ENCODE assay signal across 20 cellular contexts in genomic region chr12:108576660-108577234, GRCh38. TPM values are rescaled to one million over a fixed set of nuclear protein-coding genes. Genes with fewer than 3 reads are reported as not detected.
DNase-seq lines count a peak whose midpoint lies in the region; ATAC-seq and TF ChIP-seq lines count a peak whose summit lies in the region.
"Had no signal": no experiment of that assay in that cellular context is flagged by ENCODE, and none has a peak within 500 bp of the region (broad histone marks: within the 10 kb centered on the region; RNA-seq: fewer than 3 reads in every experiment).

No MANE protein-coding gene starts in this region.

- H3K27ac ChIP-seq in right atrium auricular region (no peak overlapping the region), coronary artery (no peak overlapping the region), hepatocyte (no peak overlapping the region)
- H3K27ac ChIP-seq: gastroesophageal sphincter, prostate gland had no signal

- H3K27me3 ChIP-seq in right atrium auricular region (no peaks in the 10 kb centered on the region), hepatocyte (no peaks in the 10 kb centered on the region)
- H3K27me3 ChIP-seq: gastroesophageal sphincter had no signal

- no peaks in the 10 kb centered on the region for H3K79me2 ChIP-seq in hepatocyte

- H3K4me2 ChIP-seq in hepatocyte: no peak overlapping the region

- WGBS in hepatocyte (ENCODE audit: low lambda C conversion rate, missing lambda C conversion rate): 57% methylated on average over 6 of the region's 6 CpGs

- no peaks in the 10 kb centered on the region for H4K20me1 ChIP-seq in hepatocyte (ENCODE audit: insufficient read depth, poor library complexity, severe bottlenecking)

- peak; percentile 45 for ATAC-seq in Right ventricle myocardium inferior
- ATAC-seq in GM19455 (IDR thresholded peaks at IDR 0.05; ENCODE audit: unreplicated experiment): no peak
- ATAC-seq in GM21423 (IDR thresholded peaks at IDR 0.05; ENCODE audit: unreplicated experiment): no peak
- no peak for ATAC-seq in HG02610 (IDR thresholded peaks at IDR 0.05; ENCODE audit: unreplicated experiment)
- ATAC-seq: gastroesophageal sphincter had no signal

- DNase-seq in Right ventricle myocardium inferior (ENCODE audit: missing footprints) (no peak), right atrium auricular region (ENCODE audit: low spot score) (no peak), coronary artery (ENCODE audit: low spot score) (peak; percentile 52), myocyte (ENCODE audit: low read depth) (peak; percentile 99), hepatocyte (ENCODE audit: low spot score) (no peak)
- DNase-seq: activated CD4-positive, CD25-positive, alpha-beta regulatory T cell; anterior cingulate cortex; CD8-positive, alpha-beta T cell; cortex of kidney; mammary epithelial cell; NCI-H1694; SHP77 had no signal

- H3K9me2 ChIP-seq in hepatocyte (replicated peaks; ENCODE audit: insufficient read depth): no peaks in the 10 kb centered on the region

- no peak overlapping the region for H2AFZ ChIP-seq in hepatocyte

- H3K36me3 ChIP-seq in right atrium auricular region: no peaks in the 10 kb centered on the region
- H3K36me3 ChIP-seq in hepatocyte (replicated peaks; ENCODE audit: insufficient read depth, low read depth): no peaks in the 10 kb centered on the region
- H3K36me3 ChIP-seq: gastroesophageal sphincter, prostate gland had no signal

- H3K4me1 ChIP-seq in right atrium auricular region (peaks cover 0 to 20% of the 10 kb centered on the region in 2 donors), hepatocyte (ENCODE audit: insufficient read depth) (peaks cover 10% of the 10 kb centered on the region)
- H3K4me1 ChIP-seq: prostate gland had no signal

- H3K4me3 ChIP-seq in right atrium auricular region (no peak overlapping the region), coronary artery (no peak overlapping the region), hepatocyte (no peak overlapping the region)
- H3K4me3 ChIP-seq: gastroesophageal sphincter, prostate gland had no signal

- TF ChIP-seq CTCF in right atrium auricular region (IDR thresholded peaks at IDR 0.05) (no peak), coronary artery (IDR thresholded peaks at IDR 0.05) (no peak), hepatocyte (IDR thresholded peaks at IDR 0.05; ENCODE audit: poor library complexity) (no peak)

- intact Hi-C loops in Right ventricle myocardium inferior (cut with DNase I): no loop called here

- H3K9me3 ChIP-seq in right atrium auricular region (no peaks in the 10 kb centered on the region), hepatocyte (ENCODE audit: low read depth) (no peaks in the 10 kb centered on the region)
- H3K9me3 ChIP-seq: gastroesophageal sphincter, prostate gland had no signal

RNA-seq across cellular contexts. Expression of gene ISCU, which starts 14.4 kb away (rescaled TPM):
- 444 TPM for total RNA-seq in Right ventricle myocardium inferior
- total RNA-seq in right atrium auricular region: 100 to 1,000 TPM; 421 to 433 TPM
- 129 and 149 TPM in 2 replicates for total RNA-seq in myocyte
- polyA plus RNA-seq in myocyte (2012): 188 TPM
- total RNA-seq in hepatocyte: 107 and 116 TPM in 2 replicates
- 149 and 169 TPM in 2 replicates for polyA plus RNA-seq in hepatocyte

RNA-seq across cellular contexts. Expression of gene SART3, which starts 15.8 kb away (rescaled TPM):
- total RNA-seq in Right ventricle myocardium inferior (21.7 TPM), right atrium auricular region (10 to 100 TPM; 33.4 to 44.4 TPM), myocyte (39.6 and 43.0 TPM in 2 replicates), hepatocyte (41.0 and 60.4 TPM in 2 replicates)
- polyA plus RNA-seq in myocyte (2012): 30.4 TPM
- polyA plus RNA-seq in hepatocyte: 20.0 and 25.0 TPM in 2 replicates

RNA-seq across cellular contexts. Expression of gene TMEM119, which starts 21.1 kb away (rescaled TPM):
- total RNA-seq in Right ventricle myocardium inferior: 1.3 TPM
- 1 to 10 TPM; 1.8 to 5.5 TPM for total RNA-seq in right atrium auricular region
- 34.4 and 55.5 TPM in 2 replicates for total RNA-seq in myocyte
- 50.8 TPM for polyA plus RNA-seq in myocyte (2012)
- total RNA-seq in hepatocyte: 69.7 and 70.1 TPM in 2 replicates
- 54.4 and 59.6 TPM in 2 replicates for polyA plus RNA-seq in hepatocyte
- total RNA-seq: activated CD8-positive, alpha-beta memory T cell treated with anti-CD3 and anti-CD28 coated beads for 36 hours; MCF 10A; NCI-H460 had no signal
- polyA plus RNA-seq: mammary epithelial cell had no signal

RNA-seq across cellular contexts. Expression of gene SELPLG, which starts 56.9 kb away (rescaled TPM):
- total RNA-seq in Right ventricle myocardium inferior (4.9 TPM), right atrium auricular region (1 to 10 TPM; 3.7 to 7.7 TPM), myocyte (2.4 and 2.9 TPM in 2 replicates), hepatocyte (0.37 and 0.72 TPM in 2 replicates)
- polyA plus RNA-seq in myocyte (2012): 5.1 TPM
- 1.5 and 1.8 TPM in 2 replicates for polyA plus RNA-seq in hepatocyte
- total RNA-seq: NCI-H460 had no signal

Comparison
In these comparisons a context has a peak if more than half of its experiments do, and no peak if none do; other contexts are left out.
1. DNase-seq: peak in coronary artery (single experiment) and myocyte (single experiment); none in Right ventricle myocardium inferior (single experiment), right atrium auricular region (single experiment) and hepatocyte (single experiment).